Comparison of ENCODE assay signal across 1 cellular context in the genomic region with DNA sequence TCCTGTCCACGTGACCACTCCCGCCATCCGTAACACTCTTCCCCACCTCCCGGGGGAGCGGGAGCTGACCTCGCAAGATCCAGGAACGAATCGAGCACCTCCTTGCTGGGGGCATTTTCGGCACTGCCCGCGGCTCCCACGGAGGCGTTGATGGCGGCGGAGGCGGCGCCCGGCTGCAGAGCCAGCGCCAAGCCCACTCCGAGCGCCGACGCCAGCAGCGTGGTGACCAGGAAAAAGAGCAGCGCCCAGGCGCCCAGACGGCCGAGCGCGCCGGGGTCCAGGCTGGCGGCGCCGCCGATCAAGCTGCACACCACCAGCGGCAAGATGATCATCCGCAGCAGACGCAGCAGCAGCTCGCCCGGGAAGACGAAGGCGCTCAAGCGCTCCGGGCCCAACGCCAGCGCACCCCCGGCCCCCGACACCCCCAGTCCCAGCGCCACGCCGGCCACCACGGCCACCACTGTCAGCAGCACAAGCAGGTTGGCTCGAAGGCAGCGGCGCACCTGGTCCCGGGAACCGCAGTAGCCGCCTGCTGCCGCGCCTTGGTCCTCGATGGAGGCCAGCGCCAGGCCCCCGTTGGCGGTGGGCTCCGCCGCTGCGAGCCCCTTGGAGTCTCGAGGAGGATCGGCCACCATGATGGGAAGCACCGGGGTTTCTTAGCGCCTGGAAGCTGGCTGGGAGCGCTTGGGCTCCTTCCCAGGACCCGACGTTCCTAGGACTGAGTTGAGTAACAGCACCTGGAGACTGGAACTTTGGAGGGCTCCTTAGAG.
TF ChIP-seq lines count a peak whose summit lies in the region.

No MANE protein-coding gene starts in this region.

TF ChIP-seq in K562, 482 proteins besides CTCF, POLR2A, EP300 and RAD21 (continued from another document and continues in another):
- TF ChIP-seq CLOCK (CRISPR knock-in tag; IDR thresholded peaks at IDR 0.05; ENCODE audit: borderline replicate concordance) = no peak
- no peak for TF ChIP-seq ZC3H8 (IDR thresholded peaks at IDR 0.05)
- no peak for TF ChIP-seq NR2C2 (CRISPR knock-in tag; IDR thresholded peaks at IDR 0.05)
- TF ChIP-seq NR2C2 (tag; IDR thresholded peaks at IDR 0.05) = no peak
- no peak for TF ChIP-seq SFPQ (IDR thresholded peaks at IDR 0.05; ENCODE audit: low read depth, low read length)
- no peak for TF ChIP-seq SMC3 (conservative IDR thresholded peaks at IDR 0.05; ENCODE audit: insufficient read depth, low read depth, low read length)
- no peak for TF ChIP-seq ZSCAN32 (CRISPR knock-in tag; IDR thresholded peaks at IDR 0.05)
- no peak for TF ChIP-seq SP2 (IDR thresholded peaks at IDR 0.05; ENCODE audit: extremely low read depth, low read depth, low read length, poor library complexity, severe bottlenecking)
- no peak for TF ChIP-seq ZNF324 (CRISPR knock-in tag; IDR thresholded peaks at IDR 0.05)
- no peak for TF ChIP-seq THRB (CRISPR knock-in tag; conservative IDR thresholded peaks at IDR 0.05)
- TF ChIP-seq ZNF592 (IDR thresholded peaks at IDR 0.05) = no peak
- TF ChIP-seq ZNF384 (IDR thresholded peaks at IDR 0.05; ENCODE audit: low read depth, low read length) = no peak
- TF ChIP-seq FOS (IDR thresholded peaks at IDR 0.05; ENCODE audit: extremely low read depth, insufficient read length) = no peak
- no peak for TF ChIP-seq ZBED1 (IDR thresholded peaks at IDR 0.05)
- peak; percentile 79 for TF ChIP-seq HNRNPLL (IDR thresholded peaks at IDR 0.05; ENCODE audit: low read depth, low read length, poor library complexity, severe bottlenecking)
- TF ChIP-seq PHTF2 (CRISPR knock-in tag; IDR thresholded peaks at IDR 0.05) = no peak
- TF ChIP-seq NFYB (IDR thresholded peaks at IDR 0.05; ENCODE audit: extremely low read depth, insufficient read length) = no peak
- no peak for TF ChIP-seq GATAD2A (IDR thresholded peaks at IDR 0.05)
- no peak for TF ChIP-seq NELFE (IDR thresholded peaks at IDR 0.05; ENCODE audit: insufficient read depth, insufficient read length)
- TF ChIP-seq, protein P1, sequence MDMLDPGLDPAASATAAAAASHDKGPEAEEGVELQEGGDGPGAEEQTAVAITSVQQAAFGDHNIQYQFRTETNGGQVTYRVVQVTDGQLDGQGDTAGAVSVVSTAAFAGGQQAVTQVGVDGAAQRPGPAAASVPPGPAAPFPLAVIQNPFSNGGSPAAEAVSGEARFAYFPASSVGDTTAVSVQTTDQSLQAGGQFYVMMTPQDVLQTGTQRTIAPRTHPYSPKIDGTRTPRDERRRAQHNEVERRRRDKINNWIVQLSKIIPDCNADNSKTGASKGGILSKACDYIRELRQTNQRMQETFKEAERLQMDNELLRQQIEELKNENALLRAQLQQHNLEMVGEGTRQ (CRISPR knock-in tag; IDR thresholded peaks at IDR 0.05) = peak; percentile 82
- no peak for TF ChIP-seq CTCFL (IDR thresholded peaks at IDR 0.05; ENCODE audit: borderline replicate concordance, insufficient read depth, low read depth, low read length, poor library complexity, severe bottlenecking)
- no peak for TF ChIP-seq GTF2E2 (tag; IDR thresholded peaks at IDR 0.05)
- no peak for TF ChIP-seq GTF3C2 (IDR thresholded peaks at IDR 0.05; ENCODE audit: borderline replicate concordance, extremely low read depth, insufficient read length)
- no peak for TF ChIP-seq ZFP1 (CRISPR knock-in tag; IDR thresholded peaks at IDR 0.05)
- no peak for TF ChIP-seq SMAD4 (CRISPR knock-in tag; conservative IDR thresholded peaks at IDR 0.05)
- TF ChIP-seq PCBP2 (IDR thresholded peaks at IDR 0.05; ENCODE audit: low read depth, low read length, poor library complexity, severe bottlenecking) = peak; percentile 26
- 0 out of 2 replicates have a peak, but pooled peaks have one; percentile 21 for TF ChIP-seq THAP12 (CRISPR knock-in tag; IDR thresholded peaks at IDR 0.05)
- no peak for TF ChIP-seq ZNF224 (CRISPR knock-in tag; IDR thresholded peaks at IDR 0.05)
- TF ChIP-seq MNT (conservative IDR thresholded peaks at IDR 0.05) = no peak
- no peak for TF ChIP-seq ZNF57 (CRISPR knock-in tag; IDR thresholded peaks at IDR 0.05)
- TF ChIP-seq ZNF644 (tag; IDR thresholded peaks at IDR 0.05; ENCODE audit: low read depth) = no peak
- no peak for TF ChIP-seq BMI1 (IDR thresholded peaks at IDR 0.05; ENCODE audit: low read length)
- no peak for TF ChIP-seq TAF1 (IDR thresholded peaks at IDR 0.05; ENCODE audit: control insufficient read depth, extremely low read depth, insufficient read depth, low read length, severe bottlenecking)
- no peak for TF ChIP-seq ZNF140 (CRISPR knock-in tag; IDR thresholded peaks at IDR 0.05)
